11 cellular contexts compared by ENCODE assay signal in genomic region chr3:196793224-196793623, GRCh38. TPM values are rescaled to one million over a fixed set of nuclear protein-coding genes. Genes with fewer than 3 reads are reported as not detected.
DNase-seq lines count a peak whose midpoint lies in the region; ATAC-seq, FAIRE-seq and TF ChIP-seq lines count a peak whose summit lies in the region.
"Had no signal": no experiment of that assay in that cellular context is flagged by ENCODE, and none has a peak within 500 bp of the region (broad histone marks: within the 10 kb centered on the region; RNA-seq: fewer than 3 reads in every experiment).

No MANE protein-coding gene starts in this region.

- H3K4me1 ChIP-seq in NT2/D1 (ENCODE audit: insufficient read depth, insufficient read length) (no peaks in the 10 kb centered on the region), pancreas (peaks cover 0 to 9% (median 0%) of the 10 kb centered on the region in 3 donors), uterus (no peaks in the 10 kb centered on the region)

- H3K36me3 ChIP-seq in NT2/D1 (ENCODE audit: insufficient read depth, insufficient read length, low read length): peaks cover 29% of the 10 kb centered on the region
- no peaks in the 10 kb centered on the region for H3K36me3 ChIP-seq in pancreas
- H3K36me3 ChIP-seq in uterus: no peaks in the 10 kb centered on the region

- FAIRE-seq in pancreas (lab: Jason Lieb, UNC): no peak

- WGBS in pancreas, 2 donors: 47 to 61% methylated on average over 1 of the region's 1 CpG

- H3K9me3 ChIP-seq in NT2/D1 (ENCODE audit: insufficient read depth, low read length) (peaks cover 32% of the 10 kb centered on the region), pancreas (no peaks in the 10 kb centered on the region), uterus (no peaks in the 10 kb centered on the region)

- no peak overlapping the region for H3K9ac ChIP-seq in NT2/D1 (ENCODE audit: insufficient read length, low read depth)

- peak; percentile 50 to 89 (median 74) for ATAC-seq in pancreas
- no peak for ATAC-seq in HG02623 (IDR thresholded peaks at IDR 0.05; ENCODE audit: unreplicated experiment)
- no peak for ATAC-seq in HG03139 (IDR thresholded peaks at IDR 0.05; ENCODE audit: unreplicated experiment)
- ATAC-seq in HG03521 (IDR thresholded peaks at IDR 0.05; ENCODE audit: unreplicated experiment): no peak

- intact Hi-C loops in pancreas (cut with DNase I) (no loop called here), uterus (cut with DNase I; ENCODE audit: low total_unique reads) (no loop called here)

- H3K4me3 ChIP-seq in NT2/D1 (ENCODE audit: insufficient read length, low read depth) (no peak overlapping the region), epithelial cell of proximal tubule (ENCODE audit: low read depth, low read length) (no peak overlapping the region), pancreas (no peak overlapping the region), uterus (no peak overlapping the region)

- no peak for TF ChIP-seq POLR2A in uterus (IDR thresholded peaks at IDR 0.05)

- TF ChIP-seq CTCF in epithelial cell of proximal tubule (conservative IDR thresholded peaks at IDR 0.05; ENCODE audit: low read depth, low read length) (no peak), pancreas (IDR thresholded peaks at IDR 0.05) (no peak), uterus (IDR thresholded peaks at IDR 0.05) (no peak)

- H3K27ac ChIP-seq in pancreas (peak overlapping the region in 2 of 4 donors; percentile 33 to 54), uterus (no peak overlapping the region)

- H3K27me3 ChIP-seq in NT2/D1 (ENCODE audit: insufficient read depth, insufficient read length) (no peaks in the 10 kb centered on the region), pancreas (no peaks in the 10 kb centered on the region), uterus (no peaks in the 10 kb centered on the region)

- peak; percentile 95 for DNase-seq in EL
- DNase-seq in NT2/D1 (ENCODE audit: low read depth, low spot score): peak; percentile 59
- peak; percentile 84 for DNase-seq in epithelial cell of proximal tubule (ENCODE audit: low read depth)
- peak in 1 of 6 donors; percentile 19 for DNase-seq in pancreas
- DNase-seq in uterus: no peak
- DNase-seq: amygdala, GOT3, NCI-H1092 had no signal

RNA-seq across cellular contexts. Expression of gene PAK2, which starts 53.6 kb away (rescaled TPM):
- total RNA-seq in epithelial cell of proximal tubule (36.5 and 52.1 TPM in 2 replicates), pancreas (10 to 100 TPM; 12.4 to 36.2 (median 22.0) TPM), uterus (10 to 100 TPM; 22.1 to 65.8 (median 49.5) TPM)
- 1 to 10 TPM; 7.5 to 9.8 TPM for polyA plus RNA-seq in pancreas

Comparison
In these comparisons a context has a peak if more than half of its experiments do, and no peak if none do; other contexts are left out.
1. DNase-seq: peak in EL (single experiment), NT2/D1 (single experiment) and epithelial cell of proximal tubule (single experiment); none in uterus (0 of 2).
2. ATAC-seq: peak in pancreas (4 of 4); none in HG02623 (single experiment), HG03139 (single experiment) and HG03521 (single experiment).